27 cellular contexts compared by ENCODE assay signal in genomic region chr5:87551807-87552377, GRCh38.
"Had no signal": no experiment of that assay in that cellular context is flagged by ENCODE, and none has a peak within 500 bp of the region (broad histone marks: within the 10 kb centered on the region; RNA-seq: fewer than 3 reads in every experiment).

No MANE protein-coding gene starts in this region.

- H3K4me1 ChIP-seq: Peyer's patch, SJSA1 had no signal

- H3K27ac ChIP-seq: Peyer's patch, RWPE1, SJSA1 had no signal

- H3K36me3 ChIP-seq: Peyer's patch, SJSA1 had no signal

- H3K4me3 ChIP-seq: Peyer's patch, SJSA1 had no signal

- ATAC-seq: activated T-helper 17 cell treated with anti-CD3 and anti-CD28 coated beads, Interleukin-2, amount 50 U/mL, for 72 hours; T-cell had no signal

- H3K27me3 ChIP-seq: Peyer's patch, SJSA1 had no signal

- H3K9me3 ChIP-seq: Peyer's patch, SJSA1 had no signal

- DNase-seq: activated CD4-positive, alpha-beta memory T cell treated with anti-CD3 and anti-CD28 coated beads, Interleukin-2, amount 10 ng/mL, durations not matched to agents 7 days and 5 days; activated CD4-positive, alpha-beta T cell treated with anti-CD3 and anti-CD28 coated beads, Interleukin-2, amount 10 ng/mL, durations not matched to agents 7 days and 5 days; activated CD4-positive, CD25-positive, alpha-beta regulatory T cell; activated gamma-delta T cell; activated naive CD4-positive, alpha-beta T cell treated with anti-CD3 and anti-CD28 coated beads for 36 hours; activated T-cell treated with anti-CD3 and anti-CD28 coated beads for 4 hours; activated T-cell treated with anti-CD3 and anti-CD28 coated beads, Interleukin-2, amount 50 U/mL, for 48 hours; amygdala; Kasumi-1; NCI-H1092; NCI-H1417; NCI-H1930; NCI-H2171; NCI-H2227 treated with DMSO at 0.1 percent for 48 hours; NCI-H446 treated with DMSO at 0.1 percent for 48 hours; NCI-H524 treated with DMSO at 0.1 percent for 48 hours; NCI-H774; NK-92 treated with Interleukin-12 subunit alpha and Interleukin-12 subunit beta, amount 100 ng/mL, for 24 hours; OCI-M1; Peyer's patch; Right ventricle myocardium superior; T-cell; T-helper 2 cell; T1000 had no signal
